10 cellular contexts compared by ENCODE assay signal in the genomic region with DNA sequence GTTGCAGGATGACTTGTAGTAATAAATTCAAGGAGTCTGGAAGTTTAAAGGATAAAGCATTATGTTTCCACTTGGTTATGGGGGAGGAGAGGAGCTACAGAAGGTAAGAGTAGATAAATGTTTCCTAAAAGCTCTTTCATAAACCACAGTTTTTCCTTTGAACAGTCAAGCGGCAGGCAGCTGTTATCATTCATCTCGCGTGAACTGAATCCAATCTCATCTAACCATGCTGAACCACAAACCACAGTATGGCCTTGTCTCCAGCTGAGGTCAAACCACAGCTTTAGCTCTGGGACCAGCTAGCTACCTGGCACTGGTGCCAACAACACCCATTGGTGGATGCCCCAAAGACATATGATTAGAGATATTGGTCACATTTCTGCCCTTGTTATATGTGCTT.
DNase-seq lines count a peak whose midpoint lies in the region; ATAC-seq and TF ChIP-seq lines count a peak whose summit lies in the region.
"Had no signal": no experiment of that assay in that cellular context is flagged by ENCODE, and none has a peak within 500 bp of the region (broad histone marks: within the 10 kb centered on the region; RNA-seq: fewer than 3 reads in every experiment).

No MANE protein-coding gene starts in this region.

- CTCF ChIA-PET in HEK293T (lab: Yijun Ruan, JAX), result no interaction called here

- H3K9ac ChIP-seq in Loucy (ENCODE audit: low read depth, low read length, poor library complexity, severe bottlenecking), result no peak overlapping the region

- H3K79me2 ChIP-seq in Loucy (ENCODE audit: insufficient read depth, low read length), result no peaks in the 10 kb centered on the region

- H3K4me1 ChIP-seq in Loucy (ENCODE audit: insufficient read depth, low read length, poor library complexity, severe bottlenecking) (peaks cover 21% of the 10 kb centered on the region), sigmoid colon (peaks cover 0 to 2% (median 0%) of the 10 kb centered on the region in 4 donors)
- H3K4me1 ChIP-seq: vagina had no signal

- no peak for TF ChIP-seq CTCF in Loucy (conservative IDR thresholded peaks at IDR 0.05; ENCODE audit: low read length)
- no peak for TF ChIP-seq CTCF in sigmoid colon (IDR thresholded peaks at IDR 0.05)

- H3K4me2 ChIP-seq in Loucy (ENCODE audit: low read depth, low read length, poor library complexity, severe bottlenecking), result peak overlapping the region; percentile 47

- no peaks in the 10 kb centered on the region for H4K20me1 ChIP-seq in Loucy (ENCODE audit: insufficient read depth, low read length, poor library complexity, severe bottlenecking)

- DNase-seq in activated CD4-positive, alpha-beta T cell treated with anti-CD3 and anti-CD28 coated beads, Interleukin-2, amount 10 ng/mL, durations not matched to agents 24 days and 14 days, result peak; percentile 75
- DNase-seq in activated CD4-positive, alpha-beta T cell treated with anti-CD3 and anti-CD28 coated beads, Interleukin-2, amount 50 U/mL, for 1 hour, result no peak
- DNase-seq in sciatic nerve (ENCODE audit: low spot score) (no peak), HEK293T (ENCODE audit: extremely low spot score) (no peak), sigmoid colon (no peak), NCI-H2171 treated with DMSO at 0.1 percent for 48 hours (lab: John Stamatoyannopoulos, UW) (no peak)
- DNase-seq: Right ventricle myocardium superior had no signal

- no peak overlapping the region for H3K4me3 Mint-ChIP-seq in activated CD4-positive, alpha-beta T cell treated with anti-CD3 and anti-CD28 coated beads, Interleukin-2, amount 10 ng/mL, durations not matched to agents 24 days and 14 days
- no peak overlapping the region for H3K4me3 Mint-ChIP-seq in activated T-helper 17 cell treated with anti-CD3 and anti-CD28 coated beads, Interleukin-2, amount 50 U/mL, for 72 hours

- 46 to 65% methylated on average over 3 of the region's 3 CpGs for WGBS in sigmoid colon, 2 donors

- POLR2A ChIA-PET in HEK293T (lab: Yijun Ruan, JAX), result no interaction called here

- H3K9me2 ChIP-seq in Loucy (replicated peaks; ENCODE audit: low read depth, low read length), result no peaks in the 10 kb centered on the region

- no peak for TF ChIP-seq EP300 in sigmoid colon (IDR thresholded peaks at IDR 0.05)

- H3K27ac ChIP-seq in sigmoid colon, result no peak overlapping the region
- H3K27ac ChIP-seq: vagina had no signal

- no peaks in the 10 kb centered on the region for H3F3A ChIP-seq in Loucy (ENCODE audit: low read depth)

- intact Hi-C loops in activated CD4-positive, alpha-beta T cell treated with anti-CD3 and anti-CD28 coated beads, Interleukin-2, amount 10 ng/mL, durations not matched to agents 24 days and 14 days (cut with micrococcal nuclease), result no loop called here
- intact Hi-C loops in sciatic nerve (cut with DNase I), result no loop called here
- intact Hi-C loops in sigmoid colon (cut with DNase I), result no loop called here

- H3K27ac Mint-ChIP-seq in activated CD4-positive, alpha-beta T cell treated with anti-CD3 and anti-CD28 coated beads, Interleukin-2, amount 10 ng/mL, durations not matched to agents 24 days and 14 days, result no peak overlapping the region
- H3K27ac Mint-ChIP-seq in activated T-helper 17 cell treated with anti-CD3 and anti-CD28 coated beads, Interleukin-2, amount 50 U/mL, for 72 hours, result no peak overlapping the region

- peak; percentile 80 for ATAC-seq in activated T-helper 17 cell treated with anti-CD3 and anti-CD28 coated beads, Interleukin-2, amount 50 U/mL, for 72 hours (replicated peaks)
- ATAC-seq in sciatic nerve, result peak; percentile 92

- H3K36me3 ChIP-seq in Loucy (ENCODE audit: insufficient read depth, low read length), result no peaks in the 10 kb centered on the region
- H3K36me3 ChIP-seq in sigmoid colon, result peaks cover 0 to 18% (median 0%) of the 10 kb centered on the region in 4 donors
- H3K36me3 ChIP-seq: vagina had no signal

- H3K27me3 ChIP-seq in Loucy (ENCODE audit: insufficient read depth, low read length, poor library complexity, severe bottlenecking) (peaks cover 68% of the 10 kb centered on the region), sigmoid colon (no peaks in the 10 kb centered on the region)
- H3K27me3 ChIP-seq: vagina had no signal

- peaks cover 8% of the 10 kb centered on the region for H3K4me1 Mint-ChIP-seq in activated CD4-positive, alpha-beta T cell treated with anti-CD3 and anti-CD28 coated beads, Interleukin-2, amount 10 ng/mL, durations not matched to agents 24 days and 14 days
- peaks cover 11% of the 10 kb centered on the region for H3K4me1 Mint-ChIP-seq in activated T-helper 17 cell treated with anti-CD3 and anti-CD28 coated beads, Interleukin-2, amount 50 U/mL, for 72 hours

- peaks cover 42% of the 10 kb centered on the region for H3K27me3 Mint-ChIP-seq in activated CD4-positive, alpha-beta T cell treated with anti-CD3 and anti-CD28 coated beads, Interleukin-2, amount 10 ng/mL, durations not matched to agents 24 days and 14 days
- H3K27me3 Mint-ChIP-seq in activated T-helper 17 cell treated with anti-CD3 and anti-CD28 coated beads, Interleukin-2, amount 50 U/mL, for 72 hours, result peaks cover 33% of the 10 kb centered on the region

- H3K4me3 ChIP-seq in Loucy (ENCODE audit: low read length, poor library complexity, severe bottlenecking), result no peak overlapping the region
- H3K4me3 ChIP-seq in sigmoid colon, result no peak overlapping the region
- H3K4me3 ChIP-seq: vagina had no signal

- no peaks in the 10 kb centered on the region for H3K9me3 Mint-ChIP-seq in activated CD4-positive, alpha-beta T cell treated with anti-CD3 and anti-CD28 coated beads, Interleukin-2, amount 10 ng/mL, durations not matched to agents 24 days and 14 days
- no peaks in the 10 kb centered on the region for H3K9me3 Mint-ChIP-seq in activated T-helper 17 cell treated with anti-CD3 and anti-CD28 coated beads, Interleukin-2, amount 50 U/mL, for 72 hours

- H3K9me3 ChIP-seq in Loucy (ENCODE audit: insufficient read depth, low read depth, low read length), result no peaks in the 10 kb centered on the region
- no peaks in the 10 kb centered on the region for H3K9me3 ChIP-seq in sigmoid colon
- H3K9me3 ChIP-seq: vagina had no signal

- H2AFZ ChIP-seq in Loucy (ENCODE audit: low read length), result no peak overlapping the region

- H3K36me3 Mint-ChIP-seq in activated CD4-positive, alpha-beta T cell treated with anti-CD3 and anti-CD28 coated beads, Interleukin-2, amount 10 ng/mL, durations not matched to agents 24 days and 14 days (ENCODE audit: low read depth), result no peaks in the 10 kb centered on the region
- H3K36me3 Mint-ChIP-seq in activated T-helper 17 cell treated with anti-CD3 and anti-CD28 coated beads, Interleukin-2, amount 50 U/mL, for 72 hours (ENCODE audit: low read depth), result no peaks in the 10 kb centered on the region

- no peak for TF ChIP-seq POLR2A in sigmoid colon (IDR thresholded peaks at IDR 0.05)

TF ChIP-seq in HEK293T, 16 proteins besides CTCF, POLR2A, EP300 and RAD21:
- TF ChIP-seq, protein P1, sequence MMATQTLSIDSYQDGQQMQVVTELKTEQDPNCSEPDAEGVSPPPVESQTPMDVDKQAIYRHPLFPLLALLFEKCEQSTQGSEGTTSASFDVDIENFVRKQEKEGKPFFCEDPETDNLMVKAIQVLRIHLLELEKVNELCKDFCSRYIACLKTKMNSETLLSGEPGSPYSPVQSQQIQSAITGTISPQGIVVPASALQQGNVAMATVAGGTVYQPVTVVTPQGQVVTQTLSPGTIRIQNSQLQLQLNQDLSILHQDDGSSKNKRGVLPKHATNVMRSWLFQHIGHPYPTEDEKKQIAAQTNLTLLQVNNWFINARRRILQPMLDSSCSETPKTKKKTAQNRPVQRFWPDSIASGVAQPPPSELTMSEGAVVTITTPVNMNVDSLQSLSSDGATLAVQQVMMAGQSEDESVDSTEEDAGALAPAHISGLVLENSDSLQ (IDR thresholded peaks at IDR 0.05), result no peak
- TF ChIP-seq CTBP1 (IDR thresholded peaks at IDR 0.05; ENCODE audit: borderline replicate concordance) (no peak), ARNT (IDR thresholded peaks at IDR 0.05) (no peak), SUZ12 (IDR thresholded peaks at IDR 0.05) (no peak), SP1 (IDR thresholded peaks at IDR 0.05) (no peak), FOXK2 (IDR thresholded peaks at IDR 0.05) (no peak), TARDBP (IDR thresholded peaks at IDR 0.05) (no peak), L3MBTL2 (conservative IDR thresholded peaks at IDR 0.05) (no peak), BHLHE40 (IDR thresholded peaks at IDR 0.05; ENCODE audit: borderline replicate concordance) (no peak), FOXA1 (IDR thresholded peaks at IDR 0.05) (no peak), FOXM1 (IDR thresholded peaks at IDR 0.05; ENCODE audit: borderline replicate concordance) (no peak), ELF4 (IDR thresholded peaks at IDR 0.05) (no peak), ZNF384 (IDR thresholded peaks at IDR 0.05) (no peak), NFRKB (IDR thresholded peaks at IDR 0.05) (no peak), HDGF (IDR thresholded peaks at IDR 0.05; ENCODE audit: borderline replicate concordance) (no peak), LEF1 (IDR thresholded peaks at IDR 0.05; ENCODE audit: borderline replicate concordance) (no peak)
